ENCODE assay signal across 17 cellular contexts in the genomic region with DNA sequence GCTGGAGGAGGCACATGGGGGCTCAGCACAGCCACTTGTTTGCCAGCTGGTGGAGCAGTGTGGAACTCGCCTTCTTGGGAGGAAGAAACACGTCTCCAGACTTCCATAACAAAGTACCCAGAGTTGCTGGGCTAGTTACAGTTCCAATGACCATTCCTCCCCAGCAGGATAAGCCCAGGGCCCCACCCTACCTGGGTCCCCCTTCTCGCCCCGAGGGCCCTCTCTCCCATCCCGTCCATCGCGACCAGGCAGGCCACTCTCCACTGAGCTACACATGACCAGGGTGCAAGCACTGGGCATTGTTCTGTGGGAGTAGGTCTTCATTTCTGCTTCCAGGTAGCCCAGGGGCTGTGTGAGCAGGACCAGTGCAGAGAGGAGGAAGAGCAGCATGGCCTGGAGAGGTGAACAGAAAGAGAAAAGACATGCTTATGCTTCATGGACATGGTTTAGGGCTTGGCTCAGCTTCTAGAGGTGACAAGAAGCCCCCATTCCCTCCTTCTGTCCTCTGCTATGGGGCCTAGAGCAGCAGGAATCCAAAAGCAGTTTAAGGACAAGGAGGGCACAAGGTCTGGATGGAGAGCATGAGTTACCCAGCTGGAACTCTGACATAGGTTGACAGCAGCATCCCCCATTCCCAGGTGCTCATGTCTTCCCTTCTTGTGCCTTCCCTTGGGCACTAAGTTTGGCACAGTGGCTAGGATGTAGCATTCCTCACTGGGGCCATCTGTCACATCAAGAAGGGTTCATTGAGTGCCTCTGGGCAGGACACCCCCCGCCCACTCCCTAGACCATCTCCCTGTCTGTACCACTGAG. TPM values are rescaled to one million over a fixed set of nuclear protein-coding genes. Genes with fewer than 3 reads are reported as not detected.
DNase-seq lines count a peak whose midpoint lies in the region; ATAC-seq, FAIRE-seq and TF ChIP-seq lines count a peak whose summit lies in the region.
"Had no signal": no experiment of that assay in that cellular context is flagged by ENCODE, and none has a peak within 500 bp of the region (broad histone marks: within the 10 kb centered on the region; RNA-seq: fewer than 3 reads in every experiment).

No MANE protein-coding gene starts in this region.

- no peak for TF ChIP-seq CTCF in stomach (IDR thresholded peaks at IDR 0.05)

- H3K27ac ChIP-seq in Karpas-422 (ENCODE audit: low read length) (no peak overlapping the region), stomach (no peak overlapping the region), small intestine (ENCODE audit: low read depth in 1 of 2, low read length in 1 of 2) (no peak overlapping the region)
- H3K27ac ChIP-seq: C4-2B, PC-9 had no signal

- no peak for ATAC-seq in GM19467 (IDR thresholded peaks at IDR 0.05; ENCODE audit: unreplicated experiment)

- H3K4me3 ChIP-seq in Karpas-422 (ENCODE audit: low read length) (no peak overlapping the region), stomach (no peak overlapping the region), small intestine (ENCODE audit: low read depth in 1 of 2, low read length in 2 of 2) (no peak overlapping the region)
- H3K4me3 ChIP-seq: PC-9 had no signal

- H3K9ac ChIP-seq in Karpas-422 (ENCODE audit: low read length), result no peak overlapping the region

- no peak overlapping the region for H2AFZ ChIP-seq in Karpas-422 (ENCODE audit: low read length)
- H2AFZ ChIP-seq: PC-9 had no signal

- no peaks in the 10 kb centered on the region for H3K9me3 ChIP-seq in Karpas-422 (ENCODE audit: low read length)
- H3K9me3 ChIP-seq in stomach, result peaks cover 0 to 12% (median 6%) of the 10 kb centered on the region in 4 donors
- no peaks in the 10 kb centered on the region for H3K9me3 ChIP-seq in small intestine (ENCODE audit: control insufficient read depth, low read depth)

- TF ChIP-seq EP300 in stomach (IDR thresholded peaks at IDR 0.05), result no peak

- no peaks in the 10 kb centered on the region for H3K79me2 ChIP-seq in Karpas-422 (ENCODE audit: low read length)

- no peak for TF ChIP-seq POLR2A in stomach (IDR thresholded peaks at IDR 0.05)

- DNase-seq in AG20443 (ENCODE audit: low spot score), result peak; percentile 2
- DNase-seq in Karpas-422, result peak; percentile 27
- DNase-seq in islet precursor cell, result peak; percentile 45
- peak; percentile 14 for DNase-seq in stomach
- DNase-seq in small intestine, result no peak
- no peak for DNase-seq in NCI-H2107 treated with DMSO at 0.1 percent for 48 hours (lab: John Stamatoyannopoulos, UW; ENCODE audit: unreplicated experiment)
- DNase-seq: ACHN, AML-193, DMS79 treated with DMSO at 0.1 percent for 48 hours, HFFc6, NCI-H1417 treated with DMSO at 0.1 percent for 48 hours, NCI-H187 treated with DMSO at 0.1 percent for 48 hours, PC-9 had no signal

- 74 to 85% (median 80%) methylated on average over 7 to 8 of the region's 8 CpGs for WGBS in stomach, 5 donors
- WGBS in small intestine, 3 donors, result 83 to 86% (median 84%) methylated on average over 8 of the region's 8 CpGs

- H3K27me3 ChIP-seq in Karpas-422 (ENCODE audit: low read length) (no peaks in the 10 kb centered on the region; the same call in 1 of the 2 replicates), stomach (no peaks in the 10 kb centered on the region), small intestine (ENCODE audit: control insufficient read depth in 2 of 2, insufficient read depth in 2 of 2, low read length in 2 of 2) (no peaks in the 10 kb centered on the region)

- intact Hi-C loops in stomach (cut with DNase I; ENCODE audit: low total_unique reads), result no loop called here

- no peaks in the 10 kb centered on the region for H3K9me2 ChIP-seq in Karpas-422 (replicated peaks; ENCODE audit: insufficient read depth, low read length)

- H3K36me3 ChIP-seq in Karpas-422 (ENCODE audit: insufficient read depth, low read length) (no peaks in the 10 kb centered on the region; the same call in 1 of the 2 replicates), stomach (no peaks in the 10 kb centered on the region), small intestine (ENCODE audit: control insufficient read depth in 2 of 2, insufficient read depth in 2 of 2, low read length in 2 of 2) (no peaks in the 10 kb centered on the region)

- H3K4me1 ChIP-seq in Karpas-422 (ENCODE audit: low read length) (no peaks in the 10 kb centered on the region), stomach (no peaks in the 10 kb centered on the region), small intestine (ENCODE audit: control insufficient read depth in 2 of 2, insufficient read depth in 1 of 2, low read depth in 1 of 2, low read length in 1 of 2) (no peaks in the 10 kb centered on the region)

- H4K20me1 ChIP-seq in Karpas-422 (ENCODE audit: insufficient read depth, low read depth, low read length), result no peaks in the 10 kb centered on the region

- FAIRE-seq in small intestine (lab: Jason Lieb, UNC), result no peak
- FAIRE-seq: H54 had no signal

- H3K4me2 ChIP-seq in Karpas-422 (ENCODE audit: low read depth, low read length, poor library complexity, severe bottlenecking), result no peak overlapping the region
- H3K4me2 ChIP-seq: PC-9 had no signal

RNA-seq across cellular contexts. Expression of a gene that starts 2.4 kb away (rescaled TPM):
- not detected in 2 replicates for total RNA-seq in Karpas-422 (2014; rRNA removed; shearing (Covaris generic); ENCODE audit: low replicate concordance)
- total RNA-seq in stomach, result 10 to 100 TPM in 1 of 5 donors, not detected in 4; 12.9 TPM
- polyA plus RNA-seq in stomach (1 to 10 TPM in 1 of 3 donors, under 1 TPM in 2; 0.31 to 1.2 (median 0.76) TPM), small intestine (1 to 10 TPM in 1 of 3 donors, under 1 TPM in 2; 0.18 to 1.1 (median 0.81) TPM)
- total RNA-seq: HFFc6, HT1080, PC-9 had no signal

Comparison
In these comparisons a context has a peak if more than half of its experiments do, and no peak if none do; other contexts are left out.
1. DNase-seq: peak in AG20443 (single experiment), Karpas-422 (single experiment), islet precursor cell (single experiment) and stomach (single experiment); none in small intestine (single experiment) and NCI-H2107 treated with DMSO at 0.1 percent for 48 hours (single experiment).